8 cellular contexts compared by ENCODE assay signal in genomic region chr5:138575194-138576015, GRCh38.
DNase-seq lines count a peak whose midpoint lies in the region; ATAC-seq and FAIRE-seq lines count a peak whose summit lies in the region.

Gene HSPA9 (minus strand): TSS chr5:138575401. CDS start chr5:138575318, 83 bp downstream.

- H3K4me3 Mint-ChIP-seq in effector memory CD8-positive, alpha-beta T cell, result peak within 1 kb of the TSS; percentile 91 to 99

- peaks cover 0 to 3% of the 10 kb centered on the region in 2 donors for H3K9me3 Mint-ChIP-seq in effector memory CD8-positive, alpha-beta T cell

- peak within 1 kb of the TSS; percentile 100 for H3K27ac Mint-ChIP-seq in effector memory CD8-positive, alpha-beta T cell

- peaks cover 17 to 26% of the 10 kb centered on the region in 2 donors for H3K4me1 Mint-ChIP-seq in effector memory CD8-positive, alpha-beta T cell (ENCODE audit: low read depth in 2 of 2)

- H3K27me3 Mint-ChIP-seq in effector memory CD8-positive, alpha-beta T cell, result no peaks in the 10 kb centered on the region

- H3K36me3 Mint-ChIP-seq in effector memory CD8-positive, alpha-beta T cell (ENCODE audit: insufficient read depth), result peaks cover 54% of the 10 kb centered on the region

- FAIRE-seq in HTR-8/SVneo (lab: Jason Lieb, UNC), result peak; percentile 94

- DNase-seq in COLO829 (ENCODE audit: low spot score) (peak; percentile 100), HTR-8/SVneo (ENCODE audit: insufficient read length, low spot score) (peak; percentile 99), NOMO-1 treated with dmso at 0.1 percent for 144 hours (lab: John Stamatoyannopoulos, UW; ENCODE audit: unreplicated experiment) (peak; percentile 99), medulla oblongata (ENCODE audit: extremely low spot score) (peak; percentile 100)
- peak; percentile 87 to 93 (median 90) for DNase-seq in activated CD8-positive, alpha-beta memory T cell treated with anti-CD3 and anti-CD28 coated beads for 48 hours (ENCODE audit: low read depth in 2 of 3, low spot score in 2 of 3)
- peak; percentile 94 to 97 (median 95) for DNase-seq in effector memory CD8-positive, alpha-beta T cell
- DNase-seq in stimulated activated CD8-positive, alpha-beta memory T cell treated with anti-CD3 and anti-CD28 coated beads, Interleukin-12 subunit alpha, Interleukin-12 subunit beta, amount 100 ng/mL, for 1 hour (ENCODE audit: low read depth), result peak; percentile 95

- peak; percentile 79 for ATAC-seq in GM21367 (IDR thresholded peaks at IDR 0.05; ENCODE audit: unreplicated experiment)
- ATAC-seq in effector memory CD8-positive, alpha-beta T cell (replicated peaks), result peak; percentile 85

Comparison
In these comparisons a context has a peak if more than half of its experiments do, and no peak if none do; other contexts are left out.
1. Peak in every context shown above with its lines: DNase-seq and ATAC-seq.